ENCODE assay signal across 8 cellular contexts in the genomic region with DNA sequence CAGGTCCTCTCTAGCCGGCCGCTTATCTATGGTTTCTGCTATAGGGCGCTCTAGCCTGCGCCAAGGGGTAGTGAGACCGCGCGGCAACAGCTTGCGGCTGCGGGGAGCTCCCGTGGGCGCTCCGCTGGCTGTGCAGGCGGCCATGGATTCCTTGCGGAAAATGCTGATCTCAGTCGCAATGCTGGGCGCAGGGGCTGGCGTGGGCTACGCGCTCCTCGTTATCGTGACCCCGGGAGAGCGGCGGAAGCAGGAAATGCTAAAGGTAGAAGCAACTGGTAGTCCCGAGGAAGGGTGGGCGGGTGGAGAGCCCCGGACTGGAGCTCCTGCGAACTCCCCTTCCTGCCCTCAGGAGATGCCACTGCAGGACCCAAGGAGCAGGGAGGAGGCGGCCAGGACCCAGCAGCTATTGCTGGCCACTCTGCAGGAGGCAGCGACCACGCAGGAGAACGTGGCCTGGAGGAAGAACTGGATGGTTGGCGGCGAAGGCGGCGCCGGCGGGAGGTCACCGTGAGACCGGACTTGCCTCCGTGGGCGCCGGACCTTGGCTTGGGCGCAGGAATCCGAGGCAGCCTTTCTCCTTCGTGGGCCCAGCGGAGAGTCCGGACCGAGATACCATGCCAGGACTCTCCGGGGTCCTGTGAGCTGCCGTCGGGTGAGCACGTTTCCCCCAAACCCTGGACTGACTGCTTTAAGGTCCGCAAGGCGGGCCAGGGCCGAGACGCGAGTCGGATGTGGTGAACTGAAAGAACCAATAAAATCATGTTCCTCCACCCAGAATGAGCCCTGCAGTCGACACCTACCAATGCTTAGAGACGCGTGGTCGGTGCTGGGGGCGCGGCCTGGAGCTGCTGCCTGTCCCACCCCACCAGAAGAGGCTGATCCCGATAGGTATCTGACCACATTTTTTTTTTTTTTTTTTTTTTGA. TPM values are rescaled to one million over a fixed set of nuclear protein-coding genes. Genes with fewer than 3 reads are reported as not detected.
DNase-seq lines count a peak whose midpoint lies in the region; ATAC-seq and TF ChIP-seq lines count a peak whose summit lies in the region.

A gene (minus strand): TSS at position 664 of the 925 bp plus-strand sequence. CDS start 2,236 bp downstream, outside the sequence.
A gene with protein sequence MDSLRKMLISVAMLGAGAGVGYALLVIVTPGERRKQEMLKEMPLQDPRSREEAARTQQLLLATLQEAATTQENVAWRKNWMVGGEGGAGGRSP (plus strand): TSS at position 70 of the 925 bp plus-strand sequence. CDS start 73 bp downstream, at position 143.

- TF ChIP-seq RAD21 in Ishikawa (IDR thresholded peaks at IDR 0.05; ENCODE audit: low read depth) = no peak

- H3K4me3 Mint-ChIP-seq in activated T-cell treated with anti-CD3 and anti-CD28 coated beads, Interleukin-2, amount 50 U/mL, for 72 hours = peak within 1 kb of the TSS; percentile 92 to 100
- peak within 1 kb of the TSS; percentile 99 to 100 (median 100) for H3K4me3 Mint-ChIP-seq in naive B cell
- H3K4me3 Mint-ChIP-seq in stimulated activated naive B cell treated with anti-CD40 and anti-IgM and Interleukin-4, amounts not matched to agents 10 μg/mL and 1 μg/mL and 100 μg/mL, for 72 hours = peak within 1 kb of the TSS; percentile 97 to 99

- H3K4me1 Mint-ChIP-seq in activated T-cell treated with anti-CD3 and anti-CD28 coated beads, Interleukin-2, amount 50 U/mL, for 72 hours (ENCODE audit: low read depth) = peaks cover 66% of the 10 kb centered on the region
- peaks cover 19 to 72% (median 47%) of the 10 kb centered on the region in 3 donors for H3K4me1 Mint-ChIP-seq in naive B cell
- H3K4me1 Mint-ChIP-seq in stimulated activated naive B cell treated with anti-CD40 and anti-IgM and Interleukin-4, amounts not matched to agents 10 μg/mL and 1 μg/mL and 100 μg/mL, for 72 hours = peaks cover 19 to 56% of the 10 kb centered on the region in 2 donors

- 3% methylated on average over 25 of the region's 66 CpGs for WGBS in esophagus muscularis mucosa

- intact Hi-C loops in esophagus muscularis mucosa (cut with DNase I) = no loop called here

- peaks cover 9 to 15% of the 10 kb centered on the region in 2 donors for H3K36me3 Mint-ChIP-seq in activated T-cell treated with anti-CD3 and anti-CD28 coated beads, Interleukin-2, amount 50 U/mL, for 72 hours (ENCODE audit: insufficient read depth in 2 of 2)
- H3K36me3 Mint-ChIP-seq in naive B cell = peaks cover 0 to 14% of the 10 kb centered on the region in 2 donors
- H3K36me3 Mint-ChIP-seq in stimulated activated naive B cell treated with anti-CD40 and anti-IgM and Interleukin-4, amounts not matched to agents 10 μg/mL and 1 μg/mL and 100 μg/mL, for 72 hours = peaks cover 24 to 51% of the 10 kb centered on the region in 2 donors

- H3K27ac Mint-ChIP-seq in activated T-cell treated with anti-CD3 and anti-CD28 coated beads, Interleukin-2, amount 50 U/mL, for 72 hours = peak within 1 kb of the TSS; percentile 94
- peak within 1 kb of the TSS; percentile 93 to 99 (median 96) for H3K27ac Mint-ChIP-seq in naive B cell
- H3K27ac Mint-ChIP-seq in stimulated activated naive B cell treated with anti-CD40 and anti-IgM and Interleukin-4, amounts not matched to agents 10 μg/mL and 1 μg/mL and 100 μg/mL, for 72 hours = peak within 1 kb of the TSS; percentile 98

- ATAC-seq in GM21390 (IDR thresholded peaks at IDR 0.05; ENCODE audit: unreplicated experiment) (peak; percentile 67), naive B cell (ENCODE audit: low read depth in 2 of 2) (peak; percentile 83)
- ATAC-seq in activated T-cell treated with anti-CD3 and anti-CD28 coated beads, Interleukin-2, amount 50 U/mL, for 72 hours (replicated peaks in 1 of 2) = peak; percentile 85 to 88
- peak; percentile 88 to 89 for ATAC-seq in stimulated activated naive B cell treated with anti-CD40 and anti-IgM and Interleukin-4, amounts not matched to agents 10 μg/mL and 1 μg/mL and 100 μg/mL, for 72 hours (replicated peaks)

- H3K27me3 ChIP-seq in esophagus muscularis mucosa = no peaks in the 10 kb centered on the region

- no peaks in the 10 kb centered on the region for H3K9me3 Mint-ChIP-seq in activated T-cell treated with anti-CD3 and anti-CD28 coated beads, Interleukin-2, amount 50 U/mL, for 72 hours
- no peaks in the 10 kb centered on the region for H3K9me3 Mint-ChIP-seq in naive B cell
- no peaks in the 10 kb centered on the region for H3K9me3 Mint-ChIP-seq in stimulated activated naive B cell treated with anti-CD40 and anti-IgM and Interleukin-4, amounts not matched to agents 10 μg/mL and 1 μg/mL and 100 μg/mL, for 72 hours

- peak; percentile 19 for TF ChIP-seq POLR2A in esophagus muscularis mucosa (IDR thresholded peaks at IDR 0.05; ENCODE audit: low read depth)

- TF ChIP-seq EP300 in Ishikawa (IDR thresholded peaks at IDR 0.05; ENCODE audit: borderline replicate concordance) (no peak; the same call in 1 of the 2 replicates), esophagus muscularis mucosa (IDR thresholded peaks at IDR 0.05) (no peak)

- H3K27me3 Mint-ChIP-seq in activated T-cell treated with anti-CD3 and anti-CD28 coated beads, Interleukin-2, amount 50 U/mL, for 72 hours (ENCODE audit: low read depth) = no peaks in the 10 kb centered on the region
- no peaks in the 10 kb centered on the region for H3K27me3 Mint-ChIP-seq in naive B cell
- H3K27me3 Mint-ChIP-seq in stimulated activated naive B cell treated with anti-CD40 and anti-IgM and Interleukin-4, amounts not matched to agents 10 μg/mL and 1 μg/mL and 100 μg/mL, for 72 hours = no peaks in the 10 kb centered on the region

- no peak for TF ChIP-seq CTCF in esophagus muscularis mucosa (IDR thresholded peaks at IDR 0.05)

- peak within 1 kb of the TSS; percentile 87 to 94 (median 90) for H3K27ac ChIP-seq in esophagus muscularis mucosa (replicated peaks in 1 of 4)

- peaks cover 33 to 64% (median 49%) of the 10 kb centered on the region in 4 donors for H3K4me1 ChIP-seq in esophagus muscularis mucosa

- peak within 1 kb of the TSS; percentile 68 to 90 (median 80) for H3K4me3 ChIP-seq in esophagus muscularis mucosa

- no peaks in the 10 kb centered on the region for H3K9me3 ChIP-seq in esophagus muscularis mucosa

- H3K36me3 ChIP-seq in esophagus muscularis mucosa = peaks cover 10 to 42% (median 36%) of the 10 kb centered on the region in 4 donors

- DNase-seq in COLO668 (lab: John Stamatoyannopoulos, UW; ENCODE audit: unreplicated experiment) = peak; percentile 86
- DNase-seq in activated T-cell treated with anti-CD3 and anti-CD28 coated beads, Interleukin-2, amount 50 U/mL, for 72 hours = peak; percentile 83 to 86
- peak; percentile 94 for DNase-seq in esophagus muscularis mucosa (ENCODE audit: extremely low spot score)
- DNase-seq in naive B cell = peak; percentile 69
- peak; percentile 79 for DNase-seq in stimulated activated naive B cell treated with anti-CD40 and anti-IgM and Interleukin-4, amounts not matched to agents 10 μg/mL and 1 μg/mL and 100 μg/mL, for 72 hours

TF ChIP-seq in Ishikawa, 13 proteins besides CTCF, POLR2A, EP300 and RAD21 (continues in another document):
- TF ChIP-seq, protein P1, sequence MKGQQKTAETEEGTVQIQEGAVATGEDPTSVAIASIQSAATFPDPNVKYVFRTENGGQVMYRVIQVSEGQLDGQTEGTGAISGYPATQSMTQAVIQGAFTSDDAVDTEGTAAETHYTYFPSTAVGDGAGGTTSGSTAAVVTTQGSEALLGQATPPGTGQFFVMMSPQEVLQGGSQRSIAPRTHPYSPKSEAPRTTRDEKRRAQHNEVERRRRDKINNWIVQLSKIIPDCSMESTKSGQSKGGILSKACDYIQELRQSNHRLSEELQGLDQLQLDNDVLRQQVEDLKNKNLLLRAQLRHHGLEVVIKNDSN (IDR thresholded peaks at IDR 0.05) = no peak
- TF ChIP-seq TCF12 (IDR thresholded peaks at IDR 0.05; ENCODE audit: low read depth) = peak; percentile 60; the same call in 1 of the 2 replicates
- TF ChIP-seq CEBPB (IDR thresholded peaks at IDR 0.05) = no peak
- TF ChIP-seq TEAD4 (IDR thresholded peaks at IDR 0.05) = no peak
- TF ChIP-seq NFIC (IDR thresholded peaks at IDR 0.05) = peak; percentile 2; the same call in 1 of the 2 replicates
- peak; percentile 80 for TF ChIP-seq YY1 (IDR thresholded peaks at IDR 0.05; ENCODE audit: low read depth)

TF ChIP-seq in PFSK-1, 5 proteins besides CTCF, POLR2A, EP300 and RAD21 (continues in another document):
- TF ChIP-seq SIN3A (IDR thresholded peaks at IDR 0.05; ENCODE audit: borderline replicate concordance, insufficient read depth, low read length) = peak; percentile 69; the same call in 1 of the 2 replicates
- TF ChIP-seq FOXP2 (optimal IDR thresholded peaks at IDR 0.05; ENCODE audit: borderline replicate concordance, extremely low read depth, extremely low read length, insufficient read depth) = no peak
- peak; percentile 92 for TF ChIP-seq TAF1 (IDR thresholded peaks at IDR 0.05; ENCODE audit: borderline replicate concordance, insufficient read depth, low read length)
- peak; percentile 84 for TF ChIP-seq POLR2AphosphoS5 (IDR thresholded peaks at IDR 0.05; ENCODE audit: low read depth, low read length)

RNA-seq across cellular contexts. Expression of the first gene that starts in this region (rescaled TPM):
- 3.6 TPM for polyA plus RNA-seq in PFSK-1 (2012; ENCODE audit: insufficient read length, low read depth)
- total RNA-seq in activated T-cell treated with anti-CD3 and anti-CD28 coated beads, Interleukin-2, amount 50 U/mL, for 72 hours = 10 to 100 TPM in 1 of 2 donors, 1 to 10 TPM in 1; 9.9 to 13.0 TPM
- 1 to 10 TPM; 1.6 to 2.5 (median 1.7) TPM for total RNA-seq in esophagus muscularis mucosa
- polyA plus RNA-seq in naive B cell (ENCODE audit: low read depth in 6 of 6) = 10 to 100 TPM in 1 of 6 donors, 1 to 10 TPM in 5; 3.5 to 12.4 (median 5.1) TPM

RNA-seq across cellular contexts. Expression of the second gene that starts in this region (rescaled TPM):
- 39.0 TPM for polyA plus RNA-seq in PFSK-1 (2012; ENCODE audit: insufficient read length, low read depth)
- 1 to 10 TPM; 5.6 to 7.1 TPM for total RNA-seq in activated T-cell treated with anti-CD3 and anti-CD28 coated beads, Interleukin-2, amount 50 U/mL, for 72 hours
- 1 to 10 TPM; 6.3 to 7.5 (median 7.1) TPM for total RNA-seq in esophagus muscularis mucosa
- 10 to 100 TPM in 5 of 6 donors, 1 to 10 TPM in 1; 7.7 to 11.4 (median 10.4) TPM for polyA plus RNA-seq in naive B cell (ENCODE audit: low read depth in 6 of 6)

Comparison
In these comparisons a context has a peak if more than half of its experiments do, and no peak if none do; other contexts are left out.
1. Peak in every context shown above with its lines: DNase-seq, ATAC-seq, H3K4me3 ChIP-seq and H3K27ac ChIP-seq.